ENCODE assay signal across 10 cellular contexts in genomic region chr15:24772256-24772655, GRCh38.
DNase-seq lines count a peak whose midpoint lies in the region; ATAC-seq and TF ChIP-seq lines count a peak whose summit lies in the region.
"Had no signal": no experiment of that assay in that cellular context is flagged by ENCODE, and none has a peak within 500 bp of the region (broad histone marks: within the 10 kb centered on the region; RNA-seq: fewer than 3 reads in every experiment).

No MANE protein-coding gene starts in this region.

- no peak overlapping the region for H3K27ac Mint-ChIP-seq in MCF 10A (ENCODE audit: low read depth, unreplicated experiment)

- H3K4me1 Mint-ChIP-seq in MCF 10A (ENCODE audit: insufficient read depth, unreplicated experiment) = no peaks in the 10 kb centered on the region

- TF ChIP-seq EP300 in stomach (IDR thresholded peaks at IDR 0.05) = no peak

- no peak for TF ChIP-seq CTCF in breast epithelium (IDR thresholded peaks at IDR 0.05)
- TF ChIP-seq CTCF in MCF 10A (IDR thresholded peaks at IDR 0.05; ENCODE audit: unreplicated experiment) = no peak
- no peak for TF ChIP-seq CTCF in ascending aorta (IDR thresholded peaks at IDR 0.05)
- no peak for TF ChIP-seq CTCF in stomach (IDR thresholded peaks at IDR 0.05)

- H3K36me3 ChIP-seq in breast epithelium (no peaks in the 10 kb centered on the region), ascending aorta (no peaks in the 10 kb centered on the region), stomach (no peaks in the 10 kb centered on the region)
- H3K36me3 ChIP-seq: BLaER1 had no signal

- H3K9me3 Mint-ChIP-seq in MCF 10A (ENCODE audit: unreplicated experiment) = peaks cover 28% of the 10 kb centered on the region

- no peaks in the 10 kb centered on the region for H3K27me3 Mint-ChIP-seq in MCF 10A (ENCODE audit: insufficient read depth, unreplicated experiment)

- H3K9me3 ChIP-seq in breast epithelium = peaks cover 13 to 16% of the 10 kb centered on the region in 2 donors
- H3K9me3 ChIP-seq in ascending aorta = peaks cover 0 to 12% of the 10 kb centered on the region in 2 donors
- H3K9me3 ChIP-seq in stomach = peaks cover 4 to 51% (median 38%) of the 10 kb centered on the region in 4 donors

- H3K27ac ChIP-seq in breast epithelium = no peak overlapping the region
- H3K27ac ChIP-seq in ascending aorta = no peak overlapping the region
- H3K27ac ChIP-seq in stomach = no peak overlapping the region
- H3K27ac ChIP-seq: BLaER1 had no signal

- DNase-seq in breast epithelium (ENCODE audit: low spot score in 2 of 2) = no peak
- DNase-seq in MCF 10A (ENCODE audit: unreplicated experiment) = no peak
- no peak for DNase-seq in ascending aorta (ENCODE audit: low spot score in 2 of 2)
- DNase-seq in iPS-NIHi7 (ENCODE audit: extremely low spot score) = peak; percentile 38
- DNase-seq in stomach = no peak
- DNase-seq in globus pallidus (ENCODE audit: low spot score) = no peak
- no peak for DNase-seq in effector CD8-positive, alpha-beta T cell (lab: John Stamatoyannopoulos, UW)

- no peaks in the 10 kb centered on the region for H3K36me3 Mint-ChIP-seq in MCF 10A (ENCODE audit: insufficient read depth, unreplicated experiment)
- H3K36me3 Mint-ChIP-seq: stimulated activated effector memory CD8-positive, alpha-beta T cell treated with anti-CD3 and anti-CD28 coated beads, Interleukin-12 subunit alpha, Interleukin-12 subunit beta, amount 100 ng/mL, for 72 hours had no signal

- WGBS in stomach, 5 donors = 25 to 32% (median 28%) methylated on average over 6 of the region's 6 CpGs

- H3K27me3 ChIP-seq in breast epithelium (peaks cover 0 to 17% of the 10 kb centered on the region in 2 donors), ascending aorta (no peaks in the 10 kb centered on the region), stomach (peaks cover 0 to 15% (median 0%) of the 10 kb centered on the region in 3 donors)
- H3K27me3 ChIP-seq: BLaER1 had no signal

- POLR2A ChIA-PET in MCF 10A (lab: Yijun Ruan, JAX) = no interaction called here

- CTCF ChIA-PET in MCF 10A (lab: Yijun Ruan, JAX) = no interaction called here

- H3K4me1 ChIP-seq in breast epithelium = no peaks in the 10 kb centered on the region
- no peaks in the 10 kb centered on the region for H3K4me1 ChIP-seq in ascending aorta
- H3K4me1 ChIP-seq in stomach = no peaks in the 10 kb centered on the region
- H3K4me1 ChIP-seq: BLaER1 had no signal

- no peak overlapping the region for H3K4me3 Mint-ChIP-seq in MCF 10A (ENCODE audit: unreplicated experiment)

- H3K4me3 ChIP-seq in breast epithelium (peak overlapping the region in 2 of 3 donors; percentile 44 to 63), ascending aorta (peak overlapping the region; percentile 38 to 62), stomach (peak overlapping the region in 3 of 4 donors; percentile 37 to 40 (median 38))

- BruUV-seq in MCF 10A (replicated peaks; lab: Mats Ljungman, UMichigan) = no TSS peak

- no peak for ATAC-seq in GM19455 (IDR thresholded peaks at IDR 0.05; ENCODE audit: unreplicated experiment)

- intact Hi-C loops in breast epithelium (cut with DNase I; ENCODE audit: low total_unique reads) = no loop called here
- intact Hi-C loops in MCF 10A (cut with micrococcal nuclease) = no loop called here
- intact Hi-C loops in ascending aorta (cut with DNase I) = loop anchor here (5.0 to 10.0 kb wide), 3 partner anchors 75 to 1093 kb away; partner anchors contain the start of genes ATP10A, SNRPN and SNURF
- intact Hi-C loops in stomach (cut with DNase I; ENCODE audit: low total_unique reads) = no loop called here

- TF ChIP-seq POLR2A in breast epithelium (IDR thresholded peaks at IDR 0.05) (no peak), stomach (IDR thresholded peaks at IDR 0.05) (no peak)
